In genomic region chr4:98658287-98659105, GRCh38 we compare ENCODE assay signal across 8 cellular contexts. TPM values are rescaled to one million over a fixed set of nuclear protein-coding genes. Genes with fewer than 3 reads are reported as not detected.
DNase-seq lines count a peak whose midpoint lies in the region; ATAC-seq and TF ChIP-seq lines count a peak whose summit lies in the region.

TSPAN5 (minus strand) TSS chr4:98658611.

- 0% methylated on average over 2 to 24 of the region's 113 CpGs for WGBS in esophagus squamous epithelium, 2 donors

- peak within 1 kb of the TSS; percentile 19 for H3K27ac ChIP-seq in CD8-positive, alpha-beta memory T cell (ENCODE audit: low read depth, low read length)
- H3K27ac ChIP-seq in Panc1 (ENCODE audit: low read length) = peak within 1 kb of the TSS; percentile 89
- peak within 1 kb of the TSS; percentile 82 to 91 (median 88) for H3K27ac ChIP-seq in esophagus squamous epithelium

- no peaks in the 10 kb centered on the region for H3K9me3 ChIP-seq in CD8-positive, alpha-beta memory T cell (ENCODE audit: low read length)
- H3K9me3 ChIP-seq in Panc1 (ENCODE audit: control insufficient read depth, insufficient read depth, low read depth, low read length) (no peaks in the 10 kb centered on the region), esophagus squamous epithelium (no peaks in the 10 kb centered on the region)

- H3K36me3 Mint-ChIP-seq in CD8-positive, alpha-beta memory T cell = peaks cover 0 to 8% (median 0%) of the 10 kb centered on the region in 3 donors
- peaks cover 3 to 10% of the 10 kb centered on the region in 2 donors for H3K36me3 Mint-ChIP-seq in activated T-cell treated with anti-CD3 and anti-CD28 coated beads, Interleukin-2, amount 50 U/mL, for 72 hours (ENCODE audit: insufficient read depth in 2 of 2)

- peak; percentile 73 to 83 (median 77) for DNase-seq in CD8-positive, alpha-beta memory T cell
- peak; percentile 79 for DNase-seq in HK-2 (ENCODE audit: unreplicated experiment)
- DNase-seq in Panc1 (ENCODE audit: low read depth, low spot score) = no peak
- peak; percentile 89 to 91 for DNase-seq in activated T-cell treated with anti-CD3 and anti-CD28 coated beads, Interleukin-2, amount 50 U/mL, for 72 hours
- DNase-seq in esophagus squamous epithelium (lab: John Stamatoyannopoulos, UW) = no peak
- peak; percentile 90 for DNase-seq in myocyte (ENCODE audit: low read depth)
- peak; percentile 69 for DNase-seq in stimulated activated CD8-positive, alpha-beta memory T cell treated with anti-CD3 and anti-CD28 coated beads, Interleukin-7, amount 100 ng/mL, for 24 hours (ENCODE audit: low read depth)

- peak in 2 of 4 donors; percentile 32 to 59 for TF ChIP-seq POLR2A in esophagus squamous epithelium (IDR thresholded peaks at IDR 0.05)

- peak; percentile 83 for ATAC-seq in GM19467 (IDR thresholded peaks at IDR 0.05; ENCODE audit: unreplicated experiment)
- peak; percentile 86 for ATAC-seq in Panc1
- ATAC-seq in activated T-cell treated with anti-CD3 and anti-CD28 coated beads, Interleukin-2, amount 50 U/mL, for 72 hours (replicated peaks in 1 of 2) = peak; percentile 72

- H3K27me3 Mint-ChIP-seq in CD8-positive, alpha-beta memory T cell = peaks cover 0 to 2% of the 10 kb centered on the region in 2 donors
- H3K27me3 Mint-ChIP-seq in activated T-cell treated with anti-CD3 and anti-CD28 coated beads, Interleukin-2, amount 50 U/mL, for 72 hours (ENCODE audit: low read depth) = no peaks in the 10 kb centered on the region

- no peaks in the 10 kb centered on the region for H3K9me3 Mint-ChIP-seq in CD8-positive, alpha-beta memory T cell
- H3K9me3 Mint-ChIP-seq in activated T-cell treated with anti-CD3 and anti-CD28 coated beads, Interleukin-2, amount 50 U/mL, for 72 hours = no peaks in the 10 kb centered on the region

- peak within 1 kb of the TSS; percentile 85 to 97 (median 92) for H3K4me3 Mint-ChIP-seq in CD8-positive, alpha-beta memory T cell
- H3K4me3 Mint-ChIP-seq in activated T-cell treated with anti-CD3 and anti-CD28 coated beads, Interleukin-2, amount 50 U/mL, for 72 hours = peak within 1 kb of the TSS; percentile 93 to 96

- CTCF ChIA-PET in CD8-positive, alpha-beta memory T cell (lab: Charles Lee) = interaction anchor here (0.6 to 1.0 kb wide), 4 partner anchors 17 to 398 kb away, joined by 3 to 4 read pairs (median 4); no protein-coding TSS in a partner anchor
- CTCF ChIA-PET in Panc1 (lab: Charles Lee) = interaction anchor here (0.7 to 1.0 kb wide), 2 partner anchors 88 to 191 kb away, joined by 5 to 7 read pairs; no protein-coding TSS in a partner anchor

- in situ Hi-C loops in Panc1 (cut with HindIII; ENCODE audit: low pct_unique_long_range_greater_than_20kb, low sequenced_read_pairs) = no loop called here

- TF ChIP-seq CTCF in Panc1 (IDR thresholded peaks at IDR 0.05) (no peak), esophagus squamous epithelium (IDR thresholded peaks at IDR 0.05) (no peak)

- POLR2A ChIA-PET in CD8-positive, alpha-beta memory T cell (lab: Charles Lee) = interaction anchor here (0.6 to 1.5 kb wide), 9 partner anchors 10 to 1288 kb away, joined by 3 to 11 read pairs (median 4); partner anchors contain the start of genes DNAJB14, EIF4E and METAP1
- POLR2A ChIA-PET in Panc1 (lab: Charles Lee) = interaction anchor here (0.5 to 1.1 kb wide), 6 partner anchors 19 to 1392 kb away, joined by 3 to 10 read pairs (median 4); partner anchors contain the start of gene EIF4E

- peak within 1 kb of the TSS; percentile 96 for H3K4me3 ChIP-seq in CD8-positive, alpha-beta memory T cell (ENCODE audit: low read length)
- H3K4me3 ChIP-seq in Panc1 (ENCODE audit: low read depth in 2 of 2, low read length in 2 of 2) (peak within 1 kb of the TSS; percentile 78 to 89), esophagus squamous epithelium (peak within 1 kb of the TSS; percentile 64 to 87 (median 82))

- H3K4me1 Mint-ChIP-seq in CD8-positive, alpha-beta memory T cell = peaks cover 72 to 87% (median 85%) of the 10 kb centered on the region in 3 donors
- H3K4me1 Mint-ChIP-seq in activated T-cell treated with anti-CD3 and anti-CD28 coated beads, Interleukin-2, amount 50 U/mL, for 72 hours (ENCODE audit: low read depth) = peaks cover 83% of the 10 kb centered on the region

- peaks cover 59% of the 10 kb centered on the region for H3K4me1 ChIP-seq in CD8-positive, alpha-beta memory T cell (ENCODE audit: insufficient read depth, low read length)
- H3K4me1 ChIP-seq in Panc1 (ENCODE audit: control insufficient read depth, insufficient read depth, low read length) = peaks cover 30% of the 10 kb centered on the region
- H3K4me1 ChIP-seq in esophagus squamous epithelium = peaks cover 24 to 90% (median 58%) of the 10 kb centered on the region in 3 donors

- no peaks in the 10 kb centered on the region for H3K27me3 ChIP-seq in CD8-positive, alpha-beta memory T cell (ENCODE audit: insufficient read depth, low read length, poor library complexity, severe bottlenecking)
- no peaks in the 10 kb centered on the region for H3K27me3 ChIP-seq in Panc1 (ENCODE audit: control insufficient read depth, insufficient read depth, low read length)
- no peaks in the 10 kb centered on the region for H3K27me3 ChIP-seq in esophagus squamous epithelium

- no TSS peak for BruUV-seq in Panc1 (replicated peaks; lab: Mats Ljungman, UMichigan)

- no peaks in the 10 kb centered on the region for H3K36me3 ChIP-seq in CD8-positive, alpha-beta memory T cell (ENCODE audit: insufficient read depth, low read length)
- peaks cover 4% of the 10 kb centered on the region; the same call in 1 of the 2 replicates for H3K36me3 ChIP-seq in Panc1 (ENCODE audit: control insufficient read depth, insufficient read depth, low read length)
- H3K36me3 ChIP-seq in esophagus squamous epithelium = no peaks in the 10 kb centered on the region

- intact Hi-C loops in Panc1 (cut with micrococcal nuclease; ENCODE audit: unreplicated experiment) = loop anchor here (10.0 kb wide), 2 partner anchors 176 to 194 kb away; no protein-coding TSS in a partner anchor
- intact Hi-C loops in esophagus squamous epithelium (cut with DNase I) = loop anchor here (5.0 kb wide), 1 partner anchor 186 kb away; no protein-coding TSS in a partner anchor

- peak within 1 kb of the TSS; percentile 73 to 95 (median 90) for H3K27ac Mint-ChIP-seq in CD8-positive, alpha-beta memory T cell
- peak within 1 kb of the TSS; percentile 62 for H3K27ac Mint-ChIP-seq in activated T-cell treated with anti-CD3 and anti-CD28 coated beads, Interleukin-2, amount 50 U/mL, for 72 hours

RNA-seq across cellular contexts. Expression of gene TSPAN5, which starts in this region (rescaled TPM):
- 10 to 100 TPM; 15.9 to 16.7 TPM for total RNA-seq in CD8-positive, alpha-beta memory T cell
- polyA plus RNA-seq in CD8-positive, alpha-beta memory T cell = 29.7 TPM
- total RNA-seq in Panc1 (2021; ENCODE audit: unreplicated experiment) = 61.9 TPM
- 45.8 TPM for polyA plus RNA-seq in Panc1 (2012; ENCODE audit: insufficient read length)
- 10 to 100 TPM; 19.6 to 22.9 TPM for total RNA-seq in activated T-cell treated with anti-CD3 and anti-CD28 coated beads, Interleukin-2, amount 50 U/mL, for 72 hours
- total RNA-seq in esophagus squamous epithelium = 10 to 100 TPM; 10.9 to 19.0 (median 13.9) TPM
- 14.1 and 19.7 TPM in 2 replicates for total RNA-seq in myocyte
- polyA plus RNA-seq in myocyte (2012) = 13.9 TPM

Comparison
In these comparisons a context has a peak if more than half of its experiments do, and no peak if none do; other contexts are left out.
1. DNase-seq: peak in CD8-positive, alpha-beta memory T cell (5 of 5), HK-2 (single experiment), activated T-cell treated with anti-CD3 and anti-CD28 coated beads, Interleukin-2, amount 50 U/mL, for 72 hours (2 of 2), myocyte (single experiment) and stimulated activated CD8-positive, alpha-beta memory T cell treated with anti-CD3 and anti-CD28 coated beads, Interleukin-7, amount 100 ng/mL, for 24 hours (single experiment); none in Panc1 (single experiment) and esophagus squamous epithelium (single experiment).
2. H3K27ac ChIP-seq: peak in every context shown above with its lines; median percentile 89 in Panc1; 88 in esophagus squamous epithelium; 19 in CD8-positive, alpha-beta memory T cell.
3. Peak in every context shown above with its lines, with median percentiles within 50 percentile points of each other: H3K4me3 ChIP-seq and ATAC-seq.